19 cellular contexts compared by ENCODE assay signal in genomic region chr19:33799507-33799906, GRCh38. TPM values are rescaled to one million over a fixed set of nuclear protein-coding genes. Genes with fewer than 3 reads are reported as not detected.
DNase-seq lines count a peak whose midpoint lies in the region; ATAC-seq and TF ChIP-seq lines count a peak whose summit lies in the region.
"Had no signal": no experiment of that assay in that cellular context is flagged by ENCODE, and none has a peak within 500 bp of the region (broad histone marks: within the 10 kb centered on the region; RNA-seq: fewer than 3 reads in every experiment).

No MANE protein-coding gene starts in this region.

- H3K4ac ChIP-seq in mesendoderm (ENCODE audit: low read depth, low read length), result no peak overlapping the region

- H3K4me2 ChIP-seq in mesendoderm (ENCODE audit: low read length), result peak overlapping the region; percentile 7

- H3K23ac ChIP-seq in mesendoderm (ENCODE audit: low read length), result no peak overlapping the region

- H3K27ac ChIP-seq in mesendoderm (ENCODE audit: low read depth, low read length) (peak overlapping the region; percentile 9), transverse colon (peak overlapping the region; percentile 93 to 96 (median 95))

- H4K8ac ChIP-seq in mesendoderm (ENCODE audit: low read depth, low read length), result no peak overlapping the region

- ATAC-seq in Right ventricle myocardium inferior, result no peak
- ATAC-seq in left ventricle myocardium superior, result no peak
- ATAC-seq in HG03460 (IDR thresholded peaks at IDR 0.05; ENCODE audit: unreplicated experiment), result no peak
- ATAC-seq: CD8-positive, alpha-beta T cell; naive thymus-derived CD4-positive, alpha-beta T cell had no signal

- H4K5ac ChIP-seq in mesendoderm (ENCODE audit: low read length), result no peak overlapping the region

- no peak overlapping the region for H3K18ac ChIP-seq in mesendoderm (ENCODE audit: low read length)

- no peak overlapping the region for H2BK15ac ChIP-seq in mesendoderm (replicated peaks; ENCODE audit: low read depth)

- peak overlapping the region; percentile 80 for H3K4me3 Mint-ChIP-seq in chondrocyte (ENCODE audit: unreplicated experiment)
- H3K4me3 Mint-ChIP-seq: T-helper 2 cell treated with Interferon-gamma antibody and Interleukin-4, amounts not matched to agents 5 μg/mL and 100 μg/mL, for 36 hours had no signal

- no peak for TF ChIP-seq POLR2A in transverse colon (IDR thresholded peaks at IDR 0.05)

- H3K9me3 Mint-ChIP-seq in chondrocyte (ENCODE audit: low read depth), result no peaks in the 10 kb centered on the region
- H3K9me3 Mint-ChIP-seq: CD8-positive, alpha-beta T cell; naive thymus-derived CD4-positive, alpha-beta T cell; T-helper 2 cell treated with Interferon-gamma antibody and Interleukin-4, amounts not matched to agents 5 μg/mL and 100 μg/mL, for 36 hours had no signal

- peaks cover 21% of the 10 kb centered on the region for H3K79me1 ChIP-seq in mesendoderm (ENCODE audit: low read length)

- peak overlapping the region; percentile 17 for H3K27ac Mint-ChIP-seq in chondrocyte (ENCODE audit: unreplicated experiment)
- H3K27ac Mint-ChIP-seq: CD8-positive, alpha-beta T cell; T-helper 2 cell treated with Interferon-gamma antibody and Interleukin-4, amounts not matched to agents 5 μg/mL and 100 μg/mL, for 36 hours had no signal

- WGBS in mesendoderm (ENCODE audit: extremely low coverage, insufficient coverage, low lambda C conversion rate), result no CpG with 5 or more reads among the region's 5 CpGs
- WGBS in transverse colon (ENCODE audit: low coverage in 1 of 2), 2 donors, result 70% methylated on average over 5 of the region's 5 CpGs; no CpG with 5 or more reads in 1 of the 2 donors

- intact Hi-C loops in Right ventricle myocardium inferior (cut with DNase I) (loop anchor here (2.0 kb wide), 1 partner anchor 15 kb away; no protein-coding TSS in a partner anchor), left ventricle myocardium superior (cut with micrococcal nuclease) (no loop called here), transverse colon (cut with DNase I; ENCODE audit: low total_unique reads) (loop anchor here (5.0 kb wide), 1 partner anchor 68 kb away; no protein-coding TSS in a partner anchor)

- no peak overlapping the region for H3K4me3 ChIP-seq in mesendoderm (ENCODE audit: low read length)
- peak overlapping the region in 1 of 4 donors; percentile 82 for H3K4me3 ChIP-seq in transverse colon

- H2BK5ac ChIP-seq in mesendoderm (ENCODE audit: low read length), result no peak overlapping the region

- no peaks in the 10 kb centered on the region for H3K9me3 ChIP-seq in transverse colon
- H3K9me3 ChIP-seq: ascending aorta had no signal

- DNase-seq in Right ventricle myocardium inferior (ENCODE audit: missing footprints) (peak; percentile 48), left ventricle myocardium superior (no peak), chondrocyte (ENCODE audit: low spot score) (no peak), mesendoderm (peak; percentile 66), transverse colon (no peak), NCI-H1417 treated with DMSO at 0.1 percent for 48 hours (lab: John Stamatoyannopoulos, UW) (no peak)
- DNase-seq in activated CD4-positive, alpha-beta T cell treated with anti-CD3 and anti-CD28 coated beads, Interleukin-2, amount 50 U/mL, for 1 hour, result no peak
- DNase-seq: activated CD4-positive, alpha-beta T cell treated with anti-CD3 and anti-CD28 coated beads for 48 hours; activated naive CD4-positive, alpha-beta T cell treated with Interleukin-2 at 50 U/mL for 16 hours; CD8-positive, alpha-beta T cell; HCEC 1CT; head of caudate nucleus; naive thymus-derived CD4-positive, alpha-beta T cell; NK-92 treated with Interleukin-12 subunit alpha and Interleukin-12 subunit beta, amount 100 ng/mL, for 24 hours; retina; SHP77 had no signal

- H3K36me3 Mint-ChIP-seq in chondrocyte (ENCODE audit: low read depth), result peaks cover 12% of the 10 kb centered on the region
- H3K36me3 Mint-ChIP-seq: CD8-positive, alpha-beta T cell; naive thymus-derived CD4-positive, alpha-beta T cell had no signal

- H3K56ac ChIP-seq in mesendoderm (ENCODE audit: low read length), result peak overlapping the region; percentile 75

- peaks cover 3% of the 10 kb centered on the region for H3K36me3 ChIP-seq in mesendoderm (ENCODE audit: control insufficient read depth, insufficient read depth, low read length)
- no peaks in the 10 kb centered on the region for H3K36me3 ChIP-seq in transverse colon

- H3K9ac ChIP-seq in mesendoderm (ENCODE audit: low read length), result peak overlapping the region; percentile 91

- TF ChIP-seq EP300 in transverse colon (IDR thresholded peaks at IDR 0.05; ENCODE audit: low read depth), result no peak

- in situ Hi-C loops in transverse colon (cut with MboI; ENCODE audit: low pct_ligation_motif_present in 1 of 4, low pct_unique_long_range_greater_than_20kb in 1 of 4, low sequenced_read_pairs in 3 of 4), result no loop called here

- no peaks in the 10 kb centered on the region for H3K27me3 Mint-ChIP-seq in chondrocyte (ENCODE audit: low read depth)

- H3K27me3 ChIP-seq in mesendoderm (ENCODE audit: insufficient read depth, low read length, poor library complexity) (no peaks in the 10 kb centered on the region), transverse colon (no peaks in the 10 kb centered on the region)
- H3K27me3 ChIP-seq: ascending aorta had no signal

- peaks cover 26% of the 10 kb centered on the region for H3K4me1 Mint-ChIP-seq in chondrocyte (ENCODE audit: low read depth)

- H3K79me2 ChIP-seq in mesendoderm (ENCODE audit: control insufficient read depth, insufficient read depth, low read length), result peaks cover 19% of the 10 kb centered on the region

- H3K4me1 ChIP-seq in mesendoderm (ENCODE audit: control insufficient read depth, low read depth, low read length), result peaks cover 6% of the 10 kb centered on the region
- H3K4me1 ChIP-seq in transverse colon, result peaks cover 6 to 32% (median 16%) of the 10 kb centered on the region in 4 donors

- no peak for TF ChIP-seq CTCF in chondrocyte (IDR thresholded peaks at IDR 0.05)
- TF ChIP-seq CTCF in transverse colon (IDR thresholded peaks at IDR 0.05), result no peak

- no peak overlapping the region for H2AK5ac ChIP-seq in mesendoderm (ENCODE audit: low read length)

- no peak overlapping the region for H2BK120ac ChIP-seq in mesendoderm (ENCODE audit: low read depth, low read length)

RNA-seq across cellular contexts. Expression of gene KCTD15, which starts 2.8 kb away (rescaled TPM):
- 10.1 TPM for total RNA-seq in Right ventricle myocardium inferior
- 9.6 TPM for total RNA-seq in left ventricle myocardium superior
- 48.1 to 64.2 TPM (median 60.7 TPM) in 3 replicates for total RNA-seq in chondrocyte
- 28.4 TPM for polyA plus RNA-seq in mesendoderm (2013, experiment 1 of 2)
- polyA plus RNA-seq in mesendoderm (2013, experiment 2 of 2), result 28.6 TPM
- 100 to 1,000 TPM in 1 of 4 donors, 10 to 100 TPM in 3; 28.5 to 158 (median 39.2) TPM for total RNA-seq in transverse colon
- polyA plus RNA-seq: naive thymus-derived CD4-positive, alpha-beta T cell had no signal

Comparison
In these comparisons a context has a peak if more than half of its experiments do, and no peak if none do; other contexts are left out.
1. DNase-seq: peak in Right ventricle myocardium inferior (single experiment) and mesendoderm (single experiment); none in left ventricle myocardium superior (single experiment), chondrocyte (single experiment), transverse colon (single experiment), activated CD4-positive, alpha-beta T cell treated with anti-CD3 and anti-CD28 coated beads, Interleukin-2, amount 50 U/mL, for 1 hour (single experiment) and NCI-H1417 treated with DMSO at 0.1 percent for 48 hours (single experiment).